In genomic region chr12:88617352-88617751, GRCh38 we compare ENCODE assay signal across 6 cellular contexts.
"Had no signal": no experiment of that assay in that cellular context is flagged by ENCODE, and none has a peak within 500 bp of the region (broad histone marks: within the 10 kb centered on the region; RNA-seq: fewer than 3 reads in every experiment).

No MANE protein-coding gene starts in this region.

- DNase-seq: H9, HCEC 1CT, IMR-90, KG1 had no signal

- ATAC-seq: GM23338, K562 had no signal
